In the genomic region with DNA sequence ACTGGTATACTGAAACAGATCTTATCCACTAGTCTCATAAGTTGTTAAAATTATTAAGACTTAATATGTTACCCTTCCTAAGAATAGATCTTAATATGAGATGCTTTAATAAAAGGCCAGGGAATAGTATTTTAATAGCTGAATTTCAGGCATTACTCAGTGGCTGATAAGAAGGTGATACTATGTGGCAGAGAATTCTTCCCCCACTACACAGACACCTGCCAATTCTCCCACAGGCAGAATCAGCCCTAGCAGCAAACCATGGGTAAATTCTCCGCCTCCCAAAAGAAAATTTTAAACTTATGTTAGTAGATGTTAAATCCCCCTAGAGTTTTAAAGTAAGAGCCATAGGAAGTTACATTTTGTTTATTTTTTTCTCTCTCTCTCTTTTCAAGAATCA, we compare ENCODE assay signal across 28 cellular contexts.
"Had no signal": no experiment of that assay in that cellular context is flagged by ENCODE, and none has a peak within 500 bp of the region (broad histone marks: within the 10 kb centered on the region; RNA-seq: fewer than 3 reads in every experiment).

No MANE protein-coding gene starts in this region.

- H3K27me3 Mint-ChIP-seq: activated B cell treated with CpG ODN at 0.5 μM for 24 hours; activated CD8-positive, alpha-beta T cell treated with anti-CD3 and anti-CD28 coated beads for 36 hours; activated naive CD8-positive, alpha-beta T cell; activated T-helper 17 cell treated with anti-CD3 and anti-CD28 coated beads, Interleukin-2, amount 50 U/mL, for 72 hours; T-helper 17 cell had no signal

- H3K9me3 Mint-ChIP-seq: activated B cell treated with CpG ODN at 0.5 μM for 24 hours had no signal

- H3K4me3 Mint-ChIP-seq: activated B cell treated with CpG ODN at 0.5 μM for 24 hours; activated CD8-positive, alpha-beta T cell treated with anti-CD3 and anti-CD28 coated beads for 36 hours; activated naive CD8-positive, alpha-beta T cell; activated T-cell treated with anti-CD3 and anti-CD28 coated beads, Interleukin-2, amount 50 U/mL, for 4 hours; activated T-helper 17 cell treated with anti-CD3 and anti-CD28 coated beads, Interleukin-2, amount 50 U/mL, for 72 hours; T-helper 17 cell; T-helper 2 cell treated with Interferon-gamma antibody and Interleukin-4, amounts not matched to agents 5 μg/mL and 100 μg/mL, for 36 hours had no signal

- H3K4me1 ChIP-seq: colonic mucosa, esophagus squamous epithelium, gastroesophageal sphincter had no signal

- H3K27ac ChIP-seq: colonic mucosa, epithelial cell of prostate, esophagus squamous epithelium, gastroesophageal sphincter, WERI-Rb-1 had no signal

- ATAC-seq: activated CD4-positive, CD25-positive, alpha-beta regulatory T cell treated with anti-CD3 and anti-CD28 coated beads, Interleukin-2, amount 50 U/mL, for 24 hours; activated CD8-positive, alpha-beta T cell treated with anti-CD3 and anti-CD28 coated beads for 36 hours; activated T-cell treated with anti-CD3 and anti-CD28 coated beads, Interleukin-2, amount 50 U/mL, for 4 hours; activated T-helper 17 cell treated with anti-CD3 and anti-CD28 coated beads, Interleukin-2, amount 50 U/mL, for 72 hours; gastroesophageal sphincter; T-helper 17 cell had no signal

- H3K4me1 Mint-ChIP-seq: activated B cell treated with CpG ODN at 0.5 μM for 24 hours; activated T-helper 17 cell treated with anti-CD3 and anti-CD28 coated beads, Interleukin-2, amount 50 U/mL, for 72 hours; T-helper 17 cell had no signal

- H3K36me3 Mint-ChIP-seq: activated naive CD8-positive, alpha-beta T cell had no signal

- H3K27me3 ChIP-seq: colonic mucosa, esophagus squamous epithelium, gastroesophageal sphincter had no signal

- H3K4me3 ChIP-seq: colonic mucosa, esophagus squamous epithelium, gastroesophageal sphincter had no signal

- H3K27ac Mint-ChIP-seq: activated B cell treated with CpG ODN at 0.5 μM for 24 hours; activated CD8-positive, alpha-beta T cell treated with anti-CD3 and anti-CD28 coated beads for 36 hours; activated naive CD8-positive, alpha-beta T cell; activated T-helper 17 cell treated with anti-CD3 and anti-CD28 coated beads, Interleukin-2, amount 50 U/mL, for 72 hours; T-helper 17 cell; T-helper 2 cell treated with Interferon-gamma antibody and Interleukin-4, amounts not matched to agents 5 μg/mL and 100 μg/mL, for 36 hours had no signal

- DNase-seq: activated B cell treated with CpG ODN at 0.5 μM for 24 hours; activated CD4-positive, alpha-beta T cell treated with anti-CD3 and anti-CD28 coated beads for 48 hours; activated CD4-positive, alpha-beta T cell treated with anti-CD3 and anti-CD28 coated beads, Interleukin-2, amount 50 U/mL, for 1 hour; activated CD4-positive, alpha-beta T cell treated with anti-CD3 and anti-CD28 coated beads, Interleukin-2, amount 50 U/mL, for 48 hours; activated CD8-positive, alpha-beta memory T cell treated with anti-CD3 and anti-CD28 coated beads for 24 hours; activated CD8-positive, alpha-beta T cell treated with anti-CD3 and anti-CD28 coated beads for 36 hours; activated effector memory CD4-positive, alpha-beta T cell treated with Interleukin-2 at 50 U/mL for 16 hours; activated gamma-delta T cell treated with Interleukin-2 at 50 U/mL for 16 hours; activated naive CD4-positive, alpha-beta T cell treated with anti-CD3 and anti-CD28 coated beads, Interleukin-2, amount 50 U/mL, for 16 hours; activated naive CD4-positive, alpha-beta T cell treated with Interleukin-2 at 50 U/mL for 16 hours; activated T-cell treated with anti-CD3 and anti-CD28 coated beads, Interleukin-2, amount 50 U/mL, for 4 hours; amniotic stem cell; anterior cingulate cortex; cerebellar nuclear complex; colonic mucosa; effector CD8-positive, alpha-beta T cell; esophagus squamous epithelium; foreskin melanocyte; T-helper 1 cell; T-helper 17 cell; T1000; WERI-Rb-1 had no signal

- H3K9me3 ChIP-seq: colonic mucosa, esophagus squamous epithelium, gastroesophageal sphincter had no signal
